Comparison of ENCODE assay signal across 8 cellular contexts in the genomic region with DNA sequence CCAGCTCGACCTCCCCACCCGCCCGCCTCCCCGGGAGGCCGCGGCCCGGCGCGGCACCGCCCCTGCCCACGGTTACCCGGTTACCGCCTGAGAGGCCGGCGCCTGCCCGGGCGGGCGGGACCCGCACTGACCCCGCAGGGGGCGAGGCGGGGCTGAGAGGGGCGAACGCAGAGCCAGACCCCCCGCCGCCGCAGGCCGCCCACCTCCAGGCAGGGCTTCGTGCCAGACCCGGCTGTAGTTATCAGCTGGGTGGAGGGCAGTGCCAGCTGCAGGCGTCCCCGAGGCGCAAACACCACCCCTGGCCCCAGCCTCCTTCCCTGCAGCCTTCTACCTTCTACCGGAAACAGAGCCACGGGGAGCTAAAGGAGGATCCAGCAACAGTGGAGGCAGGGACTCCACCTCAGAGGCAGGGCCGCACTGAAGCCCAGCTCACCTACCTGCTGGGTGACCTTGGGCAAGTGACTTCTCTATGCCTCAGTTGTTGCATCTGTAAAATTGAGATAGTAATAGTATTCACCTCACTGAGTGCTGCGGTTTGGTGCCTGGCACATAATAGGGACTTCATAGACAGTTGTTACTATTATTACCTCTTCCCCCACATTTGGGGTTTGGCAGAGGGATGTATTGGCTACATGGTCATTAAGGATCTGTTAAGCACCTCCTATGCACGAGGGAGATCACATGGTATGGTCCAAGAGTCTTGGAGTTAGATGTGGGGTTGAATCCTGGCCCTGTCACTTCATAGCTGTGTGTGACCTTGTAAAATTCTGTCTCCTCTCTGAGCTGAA.
A peak's percentile ranks its signal among the peaks of the same experiment; 100 is the strongest.
DNase-seq lines count a peak whose midpoint lies in the region; ATAC-seq, FAIRE-seq and TF ChIP-seq lines count a peak whose summit lies in the region.

No MANE protein-coding gene starts in this region.

- H3K4me3 ChIP-seq in OCI-LY3 (ENCODE audit: low read length) (peak overlapping the region; percentile 79), H1 (ENCODE audit: extremely low read depth in 1 of 4, insufficient read depth in 2 of 4, low read depth in 3 of 4, low read length in 4 of 4) (peak overlapping the region; percentile 38 to 75 (median 60))

- no peak overlapping the region for H3K56ac ChIP-seq in H1 (replicated peaks; ENCODE audit: insufficient read length, low read depth, low read length)

- H3K79me2 ChIP-seq in OCI-LY3 (ENCODE audit: low read length) (no peaks in the 10 kb centered on the region), H1 (ENCODE audit: control insufficient read depth in 1 of 2, insufficient read depth in 2 of 2, low read length in 2 of 2) (no peaks in the 10 kb centered on the region)

- POLR2A ChIA-PET in H1 (lab: Charles Lee; ENCODE audit: partially characterized antibody) = interaction anchor here (1.0 to 1.8 kb wide), 4 partner anchors 10 to 20 kb away, joined by 3 to 6 read pairs (median 3); no protein-coding TSS in a partner anchor

- H3K36me3 Mint-ChIP-seq in activated CD8-positive, alpha-beta memory T cell treated with anti-CD3 and anti-CD28 coated beads, Interleukin-2, amount 10 ng/mL, durations not matched to agents 7 days and 5 days = no peaks in the 10 kb centered on the region
- H3K36me3 Mint-ChIP-seq in naive B cell = no peaks in the 10 kb centered on the region

- DNase-seq in activated CD8-positive, alpha-beta memory T cell treated with anti-CD3 and anti-CD28 coated beads, Interleukin-2, amount 10 ng/mL, durations not matched to agents 7 days and 5 days = no peak
- DNase-seq in activated CD8-positive, alpha-beta memory T cell treated with anti-CD3 and anti-CD28 coated beads for 24 hours = no peak
- DNase-seq in H1 (ENCODE audit: low read depth in 1 of 2, low spot score in 2 of 2) = no peak
- peak; percentile 5 for DNase-seq in naive B cell
- DNase-seq in iPS-NIHi7 (ENCODE audit: extremely low spot score) = no peak
- no peak for DNase-seq in NCI-H2227 treated with DMSO at 0.1 percent for 48 hours (lab: John Stamatoyannopoulos, UW)

- peak overlapping the region; percentile 73 for H3K4me2 ChIP-seq in OCI-LY3 (ENCODE audit: low read length)
- H3K4me2 ChIP-seq in H1 (ENCODE audit: insufficient read depth in 1 of 2, low read depth in 2 of 2, low read length in 2 of 2) = peak overlapping the region; percentile 82 to 83

- peak overlapping the region; percentile 45; the same call in 1 of the 2 replicates for H3K9ac ChIP-seq in OCI-LY3 (ENCODE audit: low read length)
- H3K9ac ChIP-seq in H1 (replicated peaks in 1 of 4; ENCODE audit: extremely low read depth in 1 of 4, low read depth in 3 of 4, low read length in 3 of 4) = no peak overlapping the region

- H2BK15ac ChIP-seq in H1 (ENCODE audit: low read length) = 0 out of 2 replicates have a peak overlapping the region, but pooled peaks have one; percentile 82

- no peak overlapping the region for H2AK5ac ChIP-seq in H1 (ENCODE audit: low read depth, low read length)

- H2BK12ac ChIP-seq in H1 (ENCODE audit: low read depth, low read length) = peak overlapping the region; percentile 35; the same call in 1 of the 2 replicates

- H2AFZ ChIP-seq in OCI-LY3 (ENCODE audit: low read depth, low read length) (peak overlapping the region; percentile 62), H1 (ENCODE audit: low read length) (peak overlapping the region; percentile 8; the same call in 1 of the 2 replicates)

- H3K27ac ChIP-seq in OCI-LY3 (ENCODE audit: low read length) (no peak overlapping the region), H1 (ENCODE audit: low read depth, low read length) (no peak overlapping the region)

- peak overlapping the region; percentile 44 for H3K4me3 Mint-ChIP-seq in activated CD8-positive, alpha-beta memory T cell treated with anti-CD3 and anti-CD28 coated beads, Interleukin-2, amount 10 ng/mL, durations not matched to agents 7 days and 5 days
- H3K4me3 Mint-ChIP-seq in naive B cell = peak overlapping the region; percentile 62 to 87 (median 75)

- TF ChIP-seq CTCF in OCI-LY3 (IDR thresholded peaks at IDR 0.05; ENCODE audit: low read depth, low read length) (no peak), H1 (IDR thresholded peaks at IDR 0.05; ENCODE audit: control extremely low read depth in 1 of 3, insufficient read depth in 1 of 3, low read depth in 1 of 3, low read length in 3 of 3) (no peak)

- H3K23ac ChIP-seq in H1 (ENCODE audit: insufficient read length) = no peak overlapping the region

- TF ChIP-seq POLR2A in H1 (IDR thresholded peaks at IDR 0.05; ENCODE audit: control extremely low read depth in 1 of 2, low read depth in 2 of 2, low read length in 2 of 2) = no peak; a peak in 1 of 3 replicates

- H3K14ac ChIP-seq in H1 (ENCODE audit: insufficient read length) = no peak overlapping the region

- ATAC-seq in activated CD8-positive, alpha-beta memory T cell treated with anti-CD3 and anti-CD28 coated beads, Interleukin-2, amount 10 ng/mL, durations not matched to agents 7 days and 5 days = peak; percentile 71
- peak; percentile 25 for ATAC-seq in HG03108 (IDR thresholded peaks at IDR 0.05; ENCODE audit: unreplicated experiment)
- ATAC-seq in naive B cell (ENCODE audit: low read depth in 2 of 2) = peak; percentile 30 to 54

- H3K36me3 ChIP-seq in OCI-LY3 (replicated peaks; ENCODE audit: low read depth, low read length) (no peaks in the 10 kb centered on the region), H1 (ENCODE audit: control insufficient read depth in 2 of 4, insufficient read depth in 4 of 4, low read length in 3 of 4) (no peaks in the 10 kb centered on the region)

- H2BK5ac ChIP-seq in H1 (ENCODE audit: low read depth, low read length) = no peak overlapping the region

- H4K5ac ChIP-seq in H1 (ENCODE audit: insufficient read length, low read depth, low read length) = no peak overlapping the region

- H3K23me2 ChIP-seq in H1 (ENCODE audit: low read depth, low read length) = peaks cover 3% of the 10 kb centered on the region; the same call in 1 of the 2 replicates

- peak overlapping the region; percentile 78 for H3K18ac ChIP-seq in H1 (ENCODE audit: extremely low read depth, low read length)

- H3K79me1 ChIP-seq in H1 (ENCODE audit: low read depth, low read length) = no peaks in the 10 kb centered on the region

- H4K91ac ChIP-seq in H1 (replicated peaks; ENCODE audit: insufficient read length, low read length) = peak overlapping the region; percentile 30

- H2BK120ac ChIP-seq in H1 (replicated peaks; ENCODE audit: low read depth, low read length) = no peak overlapping the region

- H3K27me3 ChIP-seq in OCI-LY3 (ENCODE audit: low read depth, low read length) (peaks cover 63% of the 10 kb centered on the region), H1 (replicated peaks in 1 of 4; ENCODE audit: control insufficient read depth in 3 of 4, extremely low read depth in 1 of 4, insufficient read depth in 3 of 4, low read length in 3 of 4) (peaks cover 2 to 42% (median 30%) of the 10 kb centered on the region in 4 experiments)

- peaks cover 7% of the 10 kb centered on the region for H3K4me1 Mint-ChIP-seq in activated CD8-positive, alpha-beta memory T cell treated with anti-CD3 and anti-CD28 coated beads, Interleukin-2, amount 10 ng/mL, durations not matched to agents 7 days and 5 days
- H3K4me1 Mint-ChIP-seq in naive B cell = peaks cover 0 to 8% (median 8%) of the 10 kb centered on the region in 3 donors

- H3K4me1 ChIP-seq in OCI-LY3 (ENCODE audit: low read length) (no peaks in the 10 kb centered on the region), H1 (replicated peaks in 1 of 4; ENCODE audit: control insufficient read depth in 3 of 4, insufficient read depth in 4 of 4, low read length in 3 of 4) (peaks cover 2 to 15% (median 7%) of the 10 kb centered on the region in 4 experiments)

- H4K20me1 ChIP-seq in OCI-LY3 (ENCODE audit: insufficient read depth, low read length) = no peaks in the 10 kb centered on the region
- H4K20me1 ChIP-seq in H1 (replicated peaks in 1 of 2; ENCODE audit: control insufficient read depth in 1 of 2, insufficient read depth in 2 of 2, low read length in 2 of 2) = no peaks in the 10 kb centered on the region

- no peak overlapping the region; the same call in 1 of the 2 replicates for H4K8ac ChIP-seq in H1 (ENCODE audit: extremely low read depth, insufficient read depth, low read length)

- no peak overlapping the region for H3K27ac Mint-ChIP-seq in activated CD8-positive, alpha-beta memory T cell treated with anti-CD3 and anti-CD28 coated beads, Interleukin-2, amount 10 ng/mL, durations not matched to agents 7 days and 5 days
- H3K27ac Mint-ChIP-seq in naive B cell = no peak overlapping the region

- TF ChIP-seq RAD21 in H1 (IDR thresholded peaks at IDR 0.05 in 1 of 2, conservative IDR thresholded peaks at IDR 0.05 in 1 of 2; ENCODE audit: low read depth in 2 of 2, low read length in 2 of 2) = no peak

- no peak for FAIRE-seq in H1 (lab: Jason Lieb, UNC)

- CTCF ChIA-PET in activated CD8-positive, alpha-beta memory T cell treated with anti-CD3 and anti-CD28 coated beads, Interleukin-2, amount 10 ng/mL, durations not matched to agents 7 days and 5 days (lab: Charles Lee) = no interaction called here
- CTCF ChIA-PET in H1 (lab: Charles Lee; ENCODE audit: partially characterized antibody) = interaction anchor here (0.6 to 2.5 kb wide), 10 partner anchors 9 to 920 kb away, joined by 3 to 7 read pairs (median 3); no protein-coding TSS in a partner anchor

- 16% methylated on average over 20 of the region's 38 CpGs; no CpG with 5 or more reads in 1 of the 2 experiments for WGBS in H1 (ENCODE audit: extremely low coverage in 1 of 2, insufficient coverage in 1 of 2, insufficient read length in 1 of 2, insufficient replicate concordance in 2 of 2, low coverage in 1 of 2, low lambda C conversion rate in 2 of 2, missing lambda C conversion rate in 1 of 2), 2 experiments

- no peak overlapping the region for H3K4ac ChIP-seq in H1 (replicated peaks; ENCODE audit: insufficient read length, low read depth, low read length)

- TF ChIP-seq EP300 in H1 (IDR thresholded peaks at IDR 0.05; ENCODE audit: borderline replicate concordance in 1 of 2, low read depth in 2 of 2, low read length in 2 of 2) = no peak

- H3K27me3 Mint-ChIP-seq in activated CD8-positive, alpha-beta memory T cell treated with anti-CD3 and anti-CD28 coated beads, Interleukin-2, amount 10 ng/mL, durations not matched to agents 7 days and 5 days = peaks cover 65% of the 10 kb centered on the region
- peaks cover 36 to 73% (median 56%) of the 10 kb centered on the region in 3 donors for H3K27me3 Mint-ChIP-seq in naive B cell

- H3K9me3 ChIP-seq in OCI-LY3 (ENCODE audit: insufficient read depth, low read length) (no peaks in the 10 kb centered on the region), H1 (ENCODE audit: insufficient read depth in 2 of 2, low read depth in 1 of 2, low read length in 1 of 2) (no peaks in the 10 kb centered on the region)

- H2BK20ac ChIP-seq in H1 (ENCODE audit: low read length) = no peak overlapping the region

- H3K9me3 Mint-ChIP-seq in activated CD8-positive, alpha-beta memory T cell treated with anti-CD3 and anti-CD28 coated beads, Interleukin-2, amount 10 ng/mL, durations not matched to agents 7 days and 5 days (ENCODE audit: low read depth) = no peaks in the 10 kb centered on the region
- H3K9me3 Mint-ChIP-seq in naive B cell = no peaks in the 10 kb centered on the region

TF ChIP-seq in H1, 55 proteins besides CTCF, POLR2A, EP300 and RAD21 (continues in another document):
- TF ChIP-seq EZH2 (IDR thresholded peaks at IDR 0.05; ENCODE audit: low read depth, low read length, severe bottlenecking) = no peak
- TF ChIP-seq CEBPB (IDR thresholded peaks at IDR 0.05; ENCODE audit: low read depth, low read length) = no peak
- peak; percentile 46; the same call in 1 of the 2 replicates for TF ChIP-seq RBBP5 (IDR thresholded peaks at IDR 0.05; ENCODE audit: borderline replicate concordance, low read depth, low read length)
